Comparison of ENCODE assay signal across 8 cellular contexts in genomic region chr2:9179572-9180201, GRCh38. TPM values are rescaled to one million over a fixed set of nuclear protein-coding genes. Genes with fewer than 3 reads are reported as not detected.
A peak's percentile ranks its signal among the peaks of the same experiment; 100 is the strongest.
DNase-seq lines count a peak whose midpoint lies in the region; ATAC-seq, FAIRE-seq and TF ChIP-seq lines count a peak whose summit lies in the region.

No MANE protein-coding gene starts in this region.

- H3K27me3 ChIP-seq in body of pancreas (no peaks in the 10 kb centered on the region), suprapubic skin (no peaks in the 10 kb centered on the region)

- peaks cover 26% of the 10 kb centered on the region for H3K4me1 ChIP-seq in body of pancreas
- H3K4me1 ChIP-seq in kidney (ENCODE audit: control insufficient read depth in 1 of 2, insufficient read depth in 1 of 2, low read depth in 1 of 2, low read length in 2 of 2), result peaks cover 25% of the 10 kb centered on the region in 2 donors
- peaks cover 47% of the 10 kb centered on the region for H3K4me1 ChIP-seq in suprapubic skin

- intact Hi-C loops in body of pancreas (cut with DNase I), result loop anchor here (10.0 kb wide), 1 partner anchor 75 kb away; no protein-coding TSS in a partner anchor
- intact Hi-C loops in kidney (cut with DNase I), result no loop called here

- ATAC-seq in body of pancreas, result peak; percentile 39

- peak overlapping the region in 1 of 2 donors; percentile 46 for H3K9ac ChIP-seq in kidney (ENCODE audit: low read length in 2 of 2)

- no peak for TF ChIP-seq EP300 in suprapubic skin (IDR thresholded peaks at IDR 0.05)

- no peak for FAIRE-seq in kidney (lab: Jason Lieb, UNC)

- H3K36me3 ChIP-seq in body of pancreas (replicated peaks in 1 of 2; ENCODE audit: insufficient read depth in 1 of 2, low read depth in 2 of 2) (no peaks in the 10 kb centered on the region), kidney (ENCODE audit: control insufficient read depth in 1 of 2, insufficient read depth in 2 of 2, low read length in 2 of 2) (no peaks in the 10 kb centered on the region), suprapubic skin (no peaks in the 10 kb centered on the region)

- no peaks in the 10 kb centered on the region for H3K9me3 ChIP-seq in body of pancreas
- no peaks in the 10 kb centered on the region for H3K9me3 ChIP-seq in kidney (ENCODE audit: control insufficient read depth in 1 of 2, low read length in 2 of 2)
- no peaks in the 10 kb centered on the region for H3K9me3 ChIP-seq in suprapubic skin

- TF ChIP-seq POLR2A in body of pancreas (IDR thresholded peaks at IDR 0.05) (no peak), suprapubic skin (IDR thresholded peaks at IDR 0.05) (no peak)

- no peak for TF ChIP-seq CTCF in body of pancreas (IDR thresholded peaks at IDR 0.05)
- TF ChIP-seq CTCF in kidney (IDR thresholded peaks at IDR 0.05; ENCODE audit: borderline replicate concordance, extremely low read depth, insufficient read depth), result no peak
- TF ChIP-seq CTCF in suprapubic skin (IDR thresholded peaks at IDR 0.05), result no peak

- DNase-seq in HT-29 (ENCODE audit: low spot score) (peak; percentile 96), body of pancreas (peak; percentile 22 to 55 (median 33)), kidney (peak; percentile 82), suprapubic skin (ENCODE audit: low spot score in 2 of 2) (peak in 1 of 2 donors; percentile 82), OCI-M1 (lab: John Stamatoyannopoulos, UW) (no peak), GM19238 (ENCODE audit: insufficient read length, low spot score) (no peak), germinal center (ENCODE audit: low spot score) (no peak)
- DNase-seq in activated CD4-positive, CD25-positive, alpha-beta regulatory T cell (lab: John Stamatoyannopoulos, UW), result no peak

- H3K27ac ChIP-seq in body of pancreas (peak overlapping the region; percentile 40 to 91 (median 83)), kidney (ENCODE audit: low read depth in 2 of 2, low read length in 2 of 2) (peak overlapping the region; percentile 92 to 96), suprapubic skin (peak overlapping the region; percentile 96)

- H3K4me3 ChIP-seq in body of pancreas (no peak overlapping the region), kidney (ENCODE audit: low read length in 2 of 2) (no peak overlapping the region), suprapubic skin (peak overlapping the region; percentile 9)

- 63 to 77% methylated on average over 9 of the region's 9 CpGs for WGBS in body of pancreas, 2 donors
- 52% methylated on average over 9 of the region's 9 CpGs for WGBS in suprapubic skin

RNA-seq across cellular contexts. Expression of gene ASAP2, which starts 26.9 kb away (rescaled TPM):
- 27.0 and 34.8 TPM in 2 replicates for total RNA-seq in HT-29 (2014; rRNA removed; shearing (Covaris generic))
- 10 to 100 TPM; 12.5 to 23.7 TPM for total RNA-seq in body of pancreas
- total RNA-seq in kidney, result 54.8 TPM
- polyA plus RNA-seq in kidney (ENCODE audit: insufficient read depth, low read depth, low replicate concordance), result 26.2 TPM
- total RNA-seq in suprapubic skin, result 10 to 100 TPM; 22.0 to 54.6 (median 30.0) TPM

Comparison
In these comparisons a context has a peak if more than half of its experiments do, and no peak if none do; other contexts are left out.
1. DNase-seq: peak in HT-29 (single experiment), body of pancreas (4 of 4) and kidney (single experiment); none in OCI-M1 (single experiment), activated CD4-positive, CD25-positive, alpha-beta regulatory T cell (0 of 4), GM19238 (single experiment) and germinal center (single experiment).
2. Peak in every context shown above with its lines, with median percentiles within 50 percentile points of each other: H3K27ac ChIP-seq.